In the genomic region with DNA sequence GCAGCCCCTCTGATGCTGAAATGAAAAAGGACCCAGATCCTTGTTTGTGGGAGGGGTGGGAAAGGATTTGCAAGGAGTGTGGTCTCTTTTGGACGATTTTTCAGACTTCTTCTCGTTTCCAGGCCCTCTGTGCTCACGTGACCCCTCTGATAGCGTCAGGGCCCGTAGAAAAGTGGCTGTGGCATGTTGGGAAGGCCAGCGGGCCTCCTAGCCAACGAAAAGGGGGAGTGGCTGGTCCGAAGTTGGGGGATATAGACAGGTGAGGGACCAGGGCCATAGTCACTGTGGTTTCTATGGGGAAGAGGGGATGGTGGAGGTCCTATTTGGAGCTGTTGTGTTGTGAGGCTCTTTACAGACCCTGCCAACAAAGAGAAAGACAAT, we compare ENCODE assay signal across 15 cellular contexts. TPM values are rescaled to one million over a fixed set of nuclear protein-coding genes. Genes with fewer than 3 reads are reported as not detected.
DNase-seq lines count a peak whose midpoint lies in the region; ATAC-seq, FAIRE-seq and TF ChIP-seq lines count a peak whose summit lies in the region.
"Had no signal": no experiment of that assay in that cellular context is flagged by ENCODE, and none has a peak within 500 bp of the region (broad histone marks: within the 10 kb centered on the region; RNA-seq: fewer than 3 reads in every experiment).

No MANE protein-coding gene starts in this region.

- 72% methylated on average over 8 of the region's 8 CpGs for WGBS in liver
- 7% methylated on average over 8 of the region's 8 CpGs for WGBS in HepG2 (ENCODE audit: low lambda C conversion rate)
- WGBS in GM12878 (ENCODE audit: insufficient coverage, insufficient replicate concordance, low lambda C conversion rate, missing lambda C conversion rate), result 70% methylated on average over 7 of the region's 8 CpGs

- no peaks in the 10 kb centered on the region for H3K27me3 Mint-ChIP-seq in naive B cell

- H3K4me2 ChIP-seq in HepG2 (ENCODE audit: low read depth, low read length) (no peak overlapping the region), GM12878 (ENCODE audit: control insufficient read depth, insufficient read depth) (peak overlapping the region; percentile 47)

- TF ChIP-seq EP300 in HepG2 (IDR thresholded peaks at IDR 0.05; ENCODE audit: low read depth in 2 of 2, low read length in 2 of 2), result no peak
- no peak for TF ChIP-seq EP300 in HepG2 (CRISPR knock-in tag; IDR thresholded peaks at IDR 0.05; ENCODE audit: borderline replicate concordance)
- no peak for TF ChIP-seq EP300 in GM12878 (IDR thresholded peaks at IDR 0.05; ENCODE audit: borderline replicate concordance in 1 of 2, control insufficient read depth in 1 of 2, low read depth in 2 of 2, low read length in 2 of 2)

- H3K36me3 ChIP-seq in liver (ENCODE audit: control insufficient read depth in 4 of 4, insufficient read depth in 3 of 4, low read depth in 1 of 4, low read length in 3 of 4) (no peaks in the 10 kb centered on the region), HepG2 (replicated peaks in 1 of 2; ENCODE audit: control insufficient read depth in 1 of 2, insufficient read depth in 2 of 2, low read length in 2 of 2) (no peaks in the 10 kb centered on the region), GM12878 (ENCODE audit: control insufficient read depth in 2 of 2, insufficient read depth in 2 of 2, low read length in 1 of 2) (peaks cover 4 to 30% of the 10 kb centered on the region in 2 experiments)

- ATAC-seq in HepG2 (no peak), GM12878 (no peak), naive B cell (ENCODE audit: low read depth in 2 of 2) (no peak), GM19395 (IDR thresholded peaks at IDR 0.05; ENCODE audit: unreplicated experiment) (no peak), HG02870 (IDR thresholded peaks at IDR 0.05; ENCODE audit: unreplicated experiment) (no peak)

- RAD21 ChIA-PET in GM12878 (lab: Charles Lee; ENCODE audit: unreplicated experiment), result no interaction called here

- H3K9me3 ChIP-seq in liver (ENCODE audit: control insufficient read depth in 4 of 4, low read length in 3 of 4) (no peaks in the 10 kb centered on the region), HepG2 (ENCODE audit: low read length) (no peaks in the 10 kb centered on the region), GM12878 (replicated peaks; ENCODE audit: control insufficient read depth, insufficient read depth, low read length) (no peaks in the 10 kb centered on the region; the same call in 2 of the 3 replicates)

- no peak for TF ChIP-seq CTCF in liver (IDR thresholded peaks at IDR 0.05; ENCODE audit: low read depth, low read length, missing input control)
- no peak for TF ChIP-seq CTCF in HepG2 (CRISPR knock-in tag; IDR thresholded peaks at IDR 0.05)
- no peak for TF ChIP-seq CTCF in GM12878 (IDR thresholded peaks at IDR 0.05 in 2 of 3, conservative IDR thresholded peaks at IDR 0.05 in 1 of 3; ENCODE audit: control insufficient read depth in 2 of 3, extremely low read depth in 1 of 3, insufficient read depth in 1 of 3, low read depth in 3 of 3, low read length in 3 of 3)

- CTCF ChIA-PET in HepG2 (lab: Yijun Ruan, JAX; ENCODE audit: low intra/inter-chr PET ratio, low total read pairs), result no interaction called here
- CTCF ChIA-PET in GM12878 (lab: Yijun Ruan, JAX), result interaction anchor here (1.2 to 2.5 kb wide), 2 partner anchors 12 to 37 kb away, joined by 3 to 7 read pairs; no protein-coding TSS in a partner anchor

- H3K27me3 ChIP-seq in liver (ENCODE audit: control insufficient read depth in 4 of 4, insufficient read depth in 4 of 4, low read length in 3 of 4), result no peaks in the 10 kb centered on the region
- H3K27me3 ChIP-seq in HepG2 (ENCODE audit: control insufficient read depth in 1 of 2, insufficient read depth in 2 of 2, low read length in 2 of 2), result peaks cover 0 to 7% of the 10 kb centered on the region in 2 experiments; a peak in 1 of 5 replicates
- no peaks in the 10 kb centered on the region for H3K27me3 ChIP-seq in GM12878 (replicated peaks in 1 of 2; ENCODE audit: control insufficient read depth in 2 of 2, insufficient read depth in 2 of 2, low read length in 1 of 2)

- H3K4me1 ChIP-seq in liver (ENCODE audit: control insufficient read depth in 4 of 4, insufficient read depth in 4 of 4, low read length in 3 of 4), result peaks cover 5 to 7% (median 5%) of the 10 kb centered on the region in 4 donors
- H3K4me1 ChIP-seq in HepG2 (ENCODE audit: insufficient read depth, low read length), result 0 out of 2 replicates have a peak, but pooled peaks cover 8% of the 10 kb centered on the region
- peaks cover 23% of the 10 kb centered on the region for H3K4me1 ChIP-seq in GM12878 (ENCODE audit: control insufficient read depth, insufficient read depth, low read length)

- H3K79me2 ChIP-seq in HepG2 (ENCODE audit: insufficient read depth, low read length), result no peaks in the 10 kb centered on the region
- peaks cover 89% of the 10 kb centered on the region for H3K79me2 ChIP-seq in GM12878 (ENCODE audit: control insufficient read depth, insufficient read depth, low read length)

- H3K4me3 ChIP-seq in liver (ENCODE audit: low read depth in 1 of 3, low read length in 3 of 3), result no peak overlapping the region
- H3K4me3 ChIP-seq in HepG2 (replicated peaks in 1 of 3; ENCODE audit: insufficient read depth in 1 of 3, low read depth in 2 of 3, low read length in 3 of 3), result no peak overlapping the region
- no peak overlapping the region for H3K4me3 ChIP-seq in GM12878

- H3K4me1 Mint-ChIP-seq in naive B cell, result peaks cover 54 to 78% (median 58%) of the 10 kb centered on the region in 3 donors

- POLR2A ChIA-PET in HepG2 (lab: Yijun Ruan, JAX) (no interaction called here), GM12878 (lab: Charles Lee) (no interaction called here)

- TF ChIP-seq POLR2A in HepG2 (IDR thresholded peaks at IDR 0.05; ENCODE audit: insufficient read depth in 1 of 2, low read depth in 2 of 2, low read length in 2 of 2), result no peak
- TF ChIP-seq POLR2A in GM12878 (IDR thresholded peaks at IDR 0.05; ENCODE audit: low read depth, low read length), result no peak

- SMC1A ChIA-PET in GM12878 (lab: Charles Lee; ENCODE audit: uncharacterized antibody, unreplicated experiment), result interaction anchor here (1.1 to 1.3 kb wide), 2 partner anchors 28 to 37 kb away, joined by 3 read pairs; no protein-coding TSS in a partner anchor

- H2AFZ ChIP-seq in HepG2 (ENCODE audit: low read length), result no peak overlapping the region
- no peak overlapping the region for H2AFZ ChIP-seq in GM12878 (ENCODE audit: control insufficient read depth, low read depth, low read length)

- H3K27ac Mint-ChIP-seq in naive B cell, result peak overlapping the region; percentile 29 to 99 (median 85)

- H3K36me3 Mint-ChIP-seq in naive B cell, result no peaks in the 10 kb centered on the region

- no peak for TF ChIP-seq RAD21 in liver (IDR thresholded peaks at IDR 0.05)
- TF ChIP-seq RAD21 in HepG2 (CRISPR knock-in tag; IDR thresholded peaks at IDR 0.05), result no peak
- no peak for TF ChIP-seq RAD21 in GM12878 (IDR thresholded peaks at IDR 0.05; ENCODE audit: insufficient read depth, low read depth, low read length)

- H3K27ac ChIP-seq in liver (ENCODE audit: low read depth in 1 of 2, low read length in 2 of 2) (peak overlapping the region; percentile 3 to 59), HepG2 (ENCODE audit: extremely low read length, insufficient read depth, low read length) (no peak overlapping the region), GM12878 (ENCODE audit: control insufficient read depth, insufficient read depth) (peak overlapping the region; percentile 28; the same call in 1 of the 2 replicates)

- FAIRE-seq in HepG2 (lab: Jason Lieb, UNC), result no peak
- FAIRE-seq in GM12878 (lab: Jason Lieb, UNC), result no peak
- FAIRE-seq: H1 had no signal

- H3K9me3 Mint-ChIP-seq in naive B cell, result no peaks in the 10 kb centered on the region

- H3K4me3 Mint-ChIP-seq in naive B cell, result peak overlapping the region in 3 of 8 donors; percentile 6 to 47 (median 45)

- H3K9ac ChIP-seq in liver (ENCODE audit: low read depth in 1 of 2, low read length in 2 of 2) (no peak overlapping the region), HepG2 (ENCODE audit: insufficient read depth, low read depth, low read length) (no peak overlapping the region), GM12878 (ENCODE audit: control insufficient read depth, insufficient read depth, low read length) (no peak overlapping the region)

- no TSS peak for BruUV-seq in HepG2 (replicated peaks; lab: Mats Ljungman, UMichigan)
- no TSS peak for BruUV-seq in GM12878 (replicated peaks; lab: Mats Ljungman, UMichigan)

- intact Hi-C loops in HepG2 (cut with micrococcal nuclease; ENCODE audit: unreplicated experiment) (no loop called here), GM12878 (cut with micrococcal nuclease; ENCODE audit: unreplicated experiment) (no loop called here)

- in situ Hi-C loops in HepG2 (cut with HindIII; ENCODE audit: extremely low pct_ligation_motif_present, low pct_unique_long_range_greater_than_20kb) (no loop called here), GM12878 (cut with MboI) (loop anchor here (10.0 to 25.0 kb wide), 2 partner anchors 1106 to 1368 kb away; no protein-coding TSS in a partner anchor)

- DNase-seq in HepG2 (ENCODE audit: low spot score) (no peak), GM12878 (ENCODE audit: low read depth, low spot score) (no peak), naive B cell (no peak), NCI-H2029 (lab: John Stamatoyannopoulos, UW) (no peak), AG20443 (ENCODE audit: low spot score) (no peak)
- DNase-seq: DMS79 treated with DMSO at 0.1 percent for 48 hours; mesendoderm; NCI-H1105; NCI-H226; occipital lobe; stimulated activated CD4-positive, alpha-beta T cell treated with anti-CD3 and anti-CD28 coated beads, Interleukin-12 subunit alpha, Interleukin-12 subunit beta, amount 100 ng/mL, for 4 hours had no signal

- no peaks in the 10 kb centered on the region for H4K20me1 ChIP-seq in HepG2 (ENCODE audit: insufficient read depth, low read length)
- H4K20me1 ChIP-seq in GM12878 (ENCODE audit: control insufficient read depth, insufficient read depth), result 0 out of 2 replicates have a peak, but pooled peaks cover 2% of the 10 kb centered on the region

RNA-seq across cellular contexts. Expression of gene PARVB, which starts 6.6 kb away (rescaled TPM):
- 10 to 100 TPM; 14.0 to 55.5 TPM for total RNA-seq in liver
- 10 to 100 TPM in 1 of 2 donors, 1 to 10 TPM in 1; 3.2 to 21.5 TPM for polyA plus RNA-seq in liver
- 0.15 TPM in 1 of 2 replicates, not detected in the other for total RNA-seq in HepG2 (2016; rRNA removed; fragmentation: Illumina TruSeq; extraction: Trizol)
- total RNA-seq in HepG2 (2016; cell fraction: cytosol; rRNA removed; fragmentation: Illumina TruSeq; extraction: Trizol; ENCODE audit: low read depth), result not detected in 2 replicates
- 0.06 TPM in 1 of 2 replicates, not detected in the other for total RNA-seq in HepG2 (2016; cell fraction: insoluble cytoplasmic fraction; rRNA removed; fragmentation: Illumina TruSeq; extraction: Trizol)
- total RNA-seq in HepG2 (2016; cell fraction: membrane; rRNA removed; fragmentation: Illumina TruSeq; extraction: Trizol), result not detected in 2 replicates
- not detected in 2 replicates for total RNA-seq in HepG2 (2016; cell fraction: nucleus; rRNA removed; fragmentation: Illumina TruSeq; extraction: Trizol)
- 0.11 and 0.18 TPM in 2 replicates for polyA plus RNA-seq in HepG2 (2011; rRNA removed)
- polyA plus RNA-seq in HepG2 (2011; cell fraction: cytosol; rRNA removed), result 0.15 and 0.19 TPM in 2 replicates
- polyA plus RNA-seq in HepG2 (2011; cell fraction: nucleus; rRNA removed), result 0.16 and 0.33 TPM in 2 replicates
- not detected in 2 replicates for polyA plus RNA-seq in HepG2 (2012)
- polyA plus RNA-seq in HepG2 (2016; cell fraction: cytosol; fragmentation: Illumina TruSeq; extraction: Trizol; ENCODE audit: low read depth), result 0.07 and 0.15 TPM in 2 replicates
- not detected in 2 replicates for polyA plus RNA-seq in HepG2 (2016; cell fraction: insoluble cytoplasmic fraction; fragmentation: Illumina TruSeq; extraction: Trizol; ENCODE audit: low read depth)
- polyA plus RNA-seq in HepG2 (2016; cell fraction: membrane; fragmentation: Illumina TruSeq; extraction: Trizol; ENCODE audit: low read depth), result 0.15 TPM in 1 of 2 replicates, not detected in the other
- 0.29 and 0.56 TPM in 2 replicates for polyA plus RNA-seq in HepG2 (2016; cell fraction: nucleus; fragmentation: Illumina TruSeq; extraction: Trizol; ENCODE audit: insufficient read depth, low read depth)
- polyA minus RNA-seq in HepG2 (2011; rRNA and poly(A)+ RNA removed; ENCODE audit: low replicate concordance), result 1.1 and 29.8 TPM in 2 replicates
- polyA minus RNA-seq in HepG2 (2011; cell fraction: cytosol; rRNA and poly(A)+ RNA removed), result 0.88 TPM in 1 of 2 replicates, not detected in the other
- 1.0 TPM in 1 of 2 replicates, not detected in the other for polyA minus RNA-seq in HepG2 (2011; cell fraction: nucleus; rRNA and poly(A)+ RNA removed)
- 111 and 117 TPM in 2 replicates for total RNA-seq in GM12878 (2013; cell fraction: nucleolus; rRNA removed)
- total RNA-seq in GM12878 (2014; rRNA removed), result 134 and 152 TPM in 2 replicates
- 69.7 and 70.3 TPM in 2 replicates for total RNA-seq in GM12878 (2014; rRNA removed; fragmentation: Illumina TruSeq; extraction: Trizol)
- 154 and 159 TPM in 2 replicates for total RNA-seq in GM12878 (2021)
- 66.8 TPM for polyA plus RNA-seq in GM12878 (2011; ENCODE audit: low read depth)
- polyA plus RNA-seq in GM12878 (2011; rRNA removed), result 206 and 264 TPM in 2 replicates
- polyA plus RNA-seq in GM12878 (2011; cell fraction: cytosol; rRNA removed), result 342 and 427 TPM in 2 replicates
- 245 and 262 TPM in 2 replicates for polyA plus RNA-seq in GM12878 (2011; cell fraction: nucleus; rRNA removed)
- 179 and 250 TPM in 2 replicates for polyA plus RNA-seq in GM12878 (2012)
- polyA plus RNA-seq in GM12878 (2014; fragmentation: Illumina TruSeq; extraction: Trizol), result 40.7 and 82.2 TPM in 2 replicates
- polyA plus RNA-seq in GM12878 (2014; fragmentation: Nextera tagmentation; extraction: Ambion mirVana), result 1 to 10 TPM; 5.2 to 7.1 TPM
- polyA plus RNA-seq in GM12878 (2014; rRNA removed), result 239 and 255 TPM in 2 replicates
- 10 to 100 TPM; 60.9 to 66.9 TPM for polyA plus RNA-seq in GM12878 (2016; fragmentation: Nextera tagmentation; extraction: Ambion mirVana)
- 124 and 137 TPM in 2 replicates for polyA minus RNA-seq in GM12878 (2011; rRNA and poly(A)+ RNA removed)
- polyA minus RNA-seq in GM12878 (2011; cell fraction: cytosol; rRNA and poly(A)+ RNA removed), result 41.4 and 42.4 TPM in 2 replicates
- polyA minus RNA-seq in GM12878 (2011; cell fraction: nucleus; rRNA and poly(A)+ RNA removed), result 18.9 and 21.1 TPM in 2 replicates
- polyA plus RNA-seq in naive B cell (ENCODE audit: low read depth in 6 of 6), result 10 to 100 TPM; 18.6 to 30.0 (median 21.3) TPM
